ENCODE assay signal across 1 cellular context in the genomic region with DNA sequence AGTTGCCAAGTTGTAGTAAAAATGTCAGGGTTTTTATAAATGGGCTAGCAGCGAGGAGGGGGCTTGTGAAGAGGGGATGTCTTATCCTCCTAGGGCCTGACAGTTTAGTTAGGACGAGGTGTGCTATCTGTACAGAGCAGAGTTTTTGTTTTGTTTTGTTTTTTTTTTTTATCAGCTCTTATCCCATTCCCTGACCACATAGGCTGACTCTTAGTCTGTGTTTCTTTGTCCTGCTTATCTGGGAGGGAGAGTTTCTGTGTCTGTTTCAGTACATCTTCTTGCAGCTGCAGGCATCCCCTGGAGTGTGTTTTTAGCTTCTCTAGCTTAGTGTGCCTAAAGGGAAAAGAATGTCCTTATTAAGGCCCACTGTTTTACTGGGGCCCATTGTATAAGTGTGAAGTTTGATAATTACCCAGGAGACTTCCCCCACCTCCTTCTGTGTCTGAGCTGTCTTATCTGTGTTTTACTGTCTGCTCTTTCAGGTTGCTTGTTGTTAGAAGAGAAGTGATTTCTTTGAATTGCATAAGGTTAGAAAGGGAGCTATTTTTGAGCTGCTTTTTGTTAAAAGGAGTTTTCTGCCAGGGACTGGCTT.
A peak's percentile ranks its signal among the peaks of the same experiment; 100 is the strongest.
TF ChIP-seq lines count a peak whose summit lies in the region.

No MANE protein-coding gene starts in this region.

TF ChIP-seq in K562, 482 proteins besides CTCF, POLR2A, EP300 and RAD21 (continued from another document):
- TF ChIP-seq BCLAF1 (IDR thresholded peaks at IDR 0.05; ENCODE audit: borderline replicate concordance in 1 of 2, control insufficient read depth in 1 of 2, low read depth in 2 of 2, low read length in 1 of 2) (no peak), C11orf30 (IDR thresholded peaks at IDR 0.05; ENCODE audit: low read depth) (no peak), ZNF445 (CRISPR knock-in tag; IDR thresholded peaks at IDR 0.05; ENCODE audit: low read depth) (no peak), HES1 (IDR thresholded peaks at IDR 0.05; ENCODE audit: low read depth) (0 out of 2 replicates have a peak, but pooled peaks have one; percentile 25), THRB (CRISPR knock-in tag; conservative IDR thresholded peaks at IDR 0.05) (no peak)
- TF ChIP-seq, protein P1, sequence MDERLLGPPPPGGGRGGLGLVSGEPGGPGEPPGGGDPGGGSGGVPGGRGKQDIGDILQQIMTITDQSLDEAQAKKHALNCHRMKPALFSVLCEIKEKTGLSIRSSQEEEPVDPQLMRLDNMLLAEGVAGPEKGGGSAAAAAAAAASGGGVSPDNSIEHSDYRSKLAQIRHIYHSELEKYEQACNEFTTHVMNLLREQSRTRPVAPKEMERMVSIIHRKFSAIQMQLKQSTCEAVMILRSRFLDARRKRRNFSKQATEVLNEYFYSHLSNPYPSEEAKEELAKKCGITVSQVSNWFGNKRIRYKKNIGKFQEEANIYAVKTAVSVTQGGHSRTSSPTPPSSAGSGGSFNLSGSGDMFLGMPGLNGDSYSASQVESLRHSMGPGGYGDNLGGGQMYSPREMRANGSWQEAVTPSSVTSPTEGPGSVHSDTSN (CRISPR knock-in tag; IDR thresholded peaks at IDR 0.05; ENCODE audit: low read depth) = no peak
- TF ChIP-seq, protein P1 (tag; conservative IDR thresholded peaks at IDR 0.05; ENCODE audit: low read depth) = no peak
